Comparison of ENCODE assay signal across 38 cellular contexts in the genomic region with DNA sequence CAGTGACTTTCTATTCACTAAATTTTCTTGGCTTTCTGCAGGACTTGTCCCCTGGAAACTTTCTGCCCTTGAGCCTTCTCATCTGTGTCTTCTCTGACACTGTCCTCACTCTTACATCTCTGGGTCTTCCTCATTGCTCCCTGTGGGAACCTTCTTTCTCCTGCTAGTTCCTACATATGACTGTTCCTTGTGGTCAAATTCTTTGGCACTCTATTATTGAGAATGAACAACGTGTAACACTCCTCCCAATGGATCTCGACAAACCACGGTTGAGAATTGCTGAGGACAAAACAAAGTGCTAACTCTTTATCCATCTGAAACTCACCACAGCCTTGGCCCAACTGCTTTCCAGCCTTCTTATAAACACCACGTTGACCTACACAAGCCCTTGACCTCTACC. TPM values are rescaled to one million over a fixed set of nuclear protein-coding genes. Genes with fewer than 3 reads are reported as not detected.
"Had no signal": no experiment of that assay in that cellular context is flagged by ENCODE, and none has a peak within 500 bp of the region (broad histone marks: within the 10 kb centered on the region; RNA-seq: fewer than 3 reads in every experiment).

No MANE protein-coding gene starts in this region.

- H3K27ac ChIP-seq: breast epithelium, cardiac muscle cell, coronary artery, dorsolateral prefrontal cortex, foreskin keratinocyte, gastrocnemius medialis, heart right ventricle, hepatocyte, WERI-Rb-1 had no signal

- FAIRE-seq: astrocyte had no signal

- H3K36me3 ChIP-seq: breast epithelium, cardiac muscle cell, gastrocnemius medialis, heart right ventricle, WERI-Rb-1 had no signal

- H3K9me3 Mint-ChIP-seq: dendritic cell treated with granulocyte-macrophage colony-stimulating factor and Interleukin-4, amounts not matched to agents 40 ng/mL and 50 ng/mL, for 4 days had no signal

- H3K9me3 ChIP-seq: breast epithelium, gastrocnemius medialis had no signal

- H3K4me3 ChIP-seq: breast epithelium, cardiac muscle cell, coronary artery, dorsolateral prefrontal cortex, gastrocnemius medialis, heart right ventricle, hepatocyte had no signal

- H3K36me3 Mint-ChIP-seq: activated CD4-positive, alpha-beta memory T cell treated with anti-CD3 and anti-CD28 coated beads for 36 hours; activated naive CD8-positive, alpha-beta T cell treated with anti-CD3 and anti-CD28 coated beads, Interleukin-2, amount 10 ng/mL, durations not matched to agents 7 days and 5 days; brain had no signal

- DNase-seq: activated CD4-positive, alpha-beta memory T cell treated with anti-CD3 and anti-CD28 coated beads for 36 hours; activated CD4-positive, alpha-beta T cell treated with anti-CD3 and anti-CD28 coated beads for 36 hours; activated CD4-positive, alpha-beta T cell treated with anti-CD3 and anti-CD28 coated beads, Interleukin-2, amount 10 ng/mL, durations not matched to agents 24 days and 14 days; activated CD4-positive, CD25-positive, alpha-beta regulatory T cell; activated CD4-positive, CD25-positive, alpha-beta regulatory T cell treated with anti-CD3 and anti-CD28 coated beads, Interleukin-2, amount 50 U/mL, for 72 hours; activated CD8-positive, alpha-beta memory T cell treated with anti-CD3 and anti-CD28 coated beads, Interleukin-2, amount 10 ng/mL, durations not matched to agents 7 days and 5 days; activated CD8-positive, alpha-beta memory T cell treated with anti-CD3 and anti-CD28 coated beads, Interleukin-2, amount 50 U/mL, for 4 hours; activated CD8-positive, alpha-beta T cell treated with anti-CD3 and anti-CD28 coated beads, Interleukin-2, amount 10 ng/mL, durations not matched to agents 7 days and 5 days; activated effector memory CD4-positive, alpha-beta T cell treated with anti-CD3 and anti-CD28 coated beads, Interleukin-2, amount 50 U/mL, for 16 hours; activated naive CD4-positive, alpha-beta T cell treated with anti-CD3 and anti-CD28 coated beads for 36 hours; activated naive CD8-positive, alpha-beta T cell treated with anti-CD3 and anti-CD28 coated beads, Interleukin-2, amount 10 ng/mL, durations not matched to agents 7 days and 5 days; activated T-cell treated with anti-CD3 and anti-CD28 coated beads, Interleukin-2, amount 50 U/mL, for 1 hour; activated T-cell treated with anti-CD3 and anti-CD28 coated beads, Interleukin-2, amount 50 U/mL, for 48 hours; anterior cingulate cortex; central memory CD4-positive, alpha-beta T cell; cerebellar nuclear complex; dorsolateral prefrontal cortex; effector memory CD4-positive, alpha-beta T cell; endodermal cell; foreskin keratinocyte; gastrocnemius medialis; heart right ventricle; T-helper 1 cell; T-helper 17 cell; T1000; WERI-Rb-1 had no signal

- ATAC-seq: activated CD4-positive, alpha-beta T cell treated with anti-CD3 and anti-CD28 coated beads for 36 hours; activated CD8-positive, alpha-beta memory T cell treated with anti-CD3 and anti-CD28 coated beads, Interleukin-2, amount 10 ng/mL, durations not matched to agents 7 days and 5 days; activated CD8-positive, alpha-beta T cell treated with anti-CD3 and anti-CD28 coated beads, Interleukin-2, amount 10 ng/mL, durations not matched to agents 7 days and 5 days; activated naive CD4-positive, alpha-beta T cell treated with anti-CD3 and anti-CD28 coated beads, Interleukin-2, amount 50 U/mL, for 72 hours; esophagus mucosa; foreskin keratinocyte; gastrocnemius medialis; heart right ventricle; T-helper 17 cell had no signal

- H3K4me1 ChIP-seq: foreskin keratinocyte had no signal

- H3K79me2 ChIP-seq: hepatocyte had no signal

- H2AFZ ChIP-seq: hepatocyte had no signal

- H3K27me3 ChIP-seq: breast epithelium, dorsolateral prefrontal cortex, gastrocnemius medialis had no signal

- H3K4me2 ChIP-seq: hepatocyte had no signal

- H3K27ac Mint-ChIP-seq: activated CD4-positive, alpha-beta memory T cell treated with anti-CD3 and anti-CD28 coated beads for 36 hours; activated CD4-positive, alpha-beta T cell treated with anti-CD3 and anti-CD28 coated beads for 36 hours; activated CD4-positive, alpha-beta T cell treated with anti-CD3 and anti-CD28 coated beads, Interleukin-2, amount 10 ng/mL, durations not matched to agents 24 days and 14 days; activated CD8-positive, alpha-beta memory T cell treated with anti-CD3 and anti-CD28 coated beads, Interleukin-2, amount 10 ng/mL, durations not matched to agents 7 days and 5 days; activated CD8-positive, alpha-beta T cell treated with anti-CD3 and anti-CD28 coated beads, Interleukin-2, amount 10 ng/mL, durations not matched to agents 7 days and 5 days; activated naive CD4-positive, alpha-beta T cell treated with anti-CD3 and anti-CD28 coated beads for 36 hours; activated naive CD4-positive, alpha-beta T cell treated with anti-CD3 and anti-CD28 coated beads, Interleukin-2, amount 50 U/mL, for 72 hours; activated naive CD8-positive, alpha-beta T cell treated with anti-CD3 and anti-CD28 coated beads, Interleukin-2, amount 10 ng/mL, durations not matched to agents 7 days and 5 days; activated T-helper 1 cell treated with anti-CD3 and anti-CD28 coated beads, Interleukin-12 subunit alpha, Interleukin-12 subunit beta, Interleukin-2, Interleukin-4 antibody, amounts not matched to agents 30 ng/mL and 10 ng/mL and 1 ng/mL, durations not matched to agents 14 hours and 24 hours and 36 hours; activated T-helper 2 cell treated with anti-CD3 and anti-CD28 coated beads, Interferon-gamma antibody, Interleukin-2, Interleukin-4, amounts not matched to agents 10 μg/mL and 5 μg/mL and 100 μg/mL, durations not matched to agents 14 hours and 24 hours and 36 hours; brain; dendritic cell treated with granulocyte-macrophage colony-stimulating factor and Interleukin-4, amounts not matched to agents 40 ng/mL and 50 ng/mL, for 4 days; endodermal cell; T-helper 17 cell; T-helper 2 cell treated with Interferon-gamma antibody and Interleukin-4, amounts not matched to agents 5 μg/mL and 100 μg/mL, for 36 hours had no signal

- H3K4me3 Mint-ChIP-seq: activated CD4-positive, alpha-beta memory T cell treated with anti-CD3 and anti-CD28 coated beads for 36 hours; activated CD4-positive, alpha-beta T cell treated with anti-CD3 and anti-CD28 coated beads for 36 hours; activated CD4-positive, alpha-beta T cell treated with anti-CD3 and anti-CD28 coated beads, Interleukin-2, amount 10 ng/mL, durations not matched to agents 24 days and 14 days; activated CD8-positive, alpha-beta memory T cell treated with anti-CD3 and anti-CD28 coated beads, Interleukin-2, amount 10 ng/mL, durations not matched to agents 7 days and 5 days; activated CD8-positive, alpha-beta T cell treated with anti-CD3 and anti-CD28 coated beads, Interleukin-2, amount 10 ng/mL, durations not matched to agents 7 days and 5 days; activated naive CD4-positive, alpha-beta T cell treated with anti-CD3 and anti-CD28 coated beads for 36 hours; activated naive CD8-positive, alpha-beta T cell treated with anti-CD3 and anti-CD28 coated beads, Interleukin-2, amount 10 ng/mL, durations not matched to agents 7 days and 5 days; activated T-helper 1 cell treated with anti-CD3 and anti-CD28 coated beads, Interleukin-12 subunit alpha, Interleukin-12 subunit beta, Interleukin-2, Interleukin-4 antibody, amounts not matched to agents 30 ng/mL and 10 ng/mL and 1 ng/mL, durations not matched to agents 14 hours and 24 hours and 36 hours; brain; dendritic cell treated with granulocyte-macrophage colony-stimulating factor and Interleukin-4, amounts not matched to agents 40 ng/mL and 50 ng/mL, for 4 days; endodermal cell; T-helper 17 cell; T-helper 2 cell treated with Interferon-gamma antibody and Interleukin-4, amounts not matched to agents 5 μg/mL and 100 μg/mL, for 36 hours had no signal

RNA-seq across cellular contexts. Expression of gene FAM81A, which starts 3.5 kb away (rescaled TPM):
- total RNA-seq: activated CD4-positive, alpha-beta memory T cell treated with anti-CD3 and anti-CD28 coated beads for 36 hours; T-helper 17 cell had no signal
